Comparison of ENCODE assay signal across 8 cellular contexts in genomic region chr5:59597690-59598546, GRCh38.
A peak's percentile ranks its signal among the peaks of the same experiment; 100 is the strongest.
DNase-seq lines count a peak whose midpoint lies in the region; ATAC-seq and TF ChIP-seq lines count a peak whose summit lies in the region.

No MANE protein-coding gene starts in this region.

- no peaks in the 10 kb centered on the region for H3K36me3 ChIP-seq in colonic mucosa
- H3K36me3 ChIP-seq in ovary: no peaks in the 10 kb centered on the region

- H3K9ac ChIP-seq in colonic mucosa (ENCODE audit: low read depth in 2 of 2, low read length in 2 of 2): peak overlapping the region in 1 of 2 donors; percentile 67

- 20 to 28% (median 26%) methylated on average over 6 of the region's 6 CpGs for WGBS in ovary, 3 donors

- ATAC-seq in HG02870 (IDR thresholded peaks at IDR 0.05; ENCODE audit: unreplicated experiment) (peak; percentile 16), HG03095 (IDR thresholded peaks at IDR 0.05; ENCODE audit: unreplicated experiment) (no peak)

- TF ChIP-seq CTCF in colonic mucosa (IDR thresholded peaks at IDR 0.05) (no peak), ovary (IDR thresholded peaks at IDR 0.05) (no peak)

- no peak for TF ChIP-seq POLR2A in ovary (IDR thresholded peaks at IDR 0.05)

- DNase-seq in colonic mucosa (no peak), ovary (no peak), T-helper 9 cell (no peak), GDM1 (lab: John Stamatoyannopoulos, UW) (no peak), NCI-H1436 treated with DMSO at 0.1 percent for 48 hours (lab: John Stamatoyannopoulos, UW) (no peak)

- H3K27ac ChIP-seq in colonic mucosa (peak overlapping the region; percentile 33), ovary (no peak overlapping the region)

- intact Hi-C loops in colonic mucosa (cut with DNase I): no loop called here
- intact Hi-C loops in ovary (cut with DNase I): no loop called here

- peak overlapping the region; percentile 40; the same call in 1 of the 2 replicates for H3K4me3 ChIP-seq in GM08714 (ENCODE audit: low read length)
- H3K4me3 ChIP-seq in colonic mucosa: peak overlapping the region; percentile 17
- peak overlapping the region; percentile 13 for H3K4me3 ChIP-seq in ovary

- no peaks in the 10 kb centered on the region for H3K9me3 ChIP-seq in colonic mucosa
- H3K9me3 ChIP-seq in ovary: no peaks in the 10 kb centered on the region

- H3K4me1 ChIP-seq in colonic mucosa (peaks cover 4% of the 10 kb centered on the region), ovary (ENCODE audit: insufficient read depth) (no peaks in the 10 kb centered on the region)

- TF ChIP-seq EP300 in ovary (IDR thresholded peaks at IDR 0.05): no peak

- H3K27me3 ChIP-seq in colonic mucosa (no peaks in the 10 kb centered on the region), ovary (no peaks in the 10 kb centered on the region)
